Comparison of ENCODE assay signal across 13 cellular contexts in genomic region chr18:79690071-79690470, GRCh38.
"Had no signal": no experiment of that assay in that cellular context is flagged by ENCODE, and none has a peak within 500 bp of the region (broad histone marks: within the 10 kb centered on the region; RNA-seq: fewer than 3 reads in every experiment).

No MANE protein-coding gene starts in this region.

- H3K4me3 Mint-ChIP-seq: activated naive CD8-positive, alpha-beta T cell treated with anti-CD3 and anti-CD28 coated beads for 36 hours; activated T-helper 1 cell treated with anti-CD3 and anti-CD28 coated beads, Interleukin-12 subunit alpha, Interleukin-12 subunit beta, Interleukin-2, Interleukin-4 antibody, amounts not matched to agents 30 ng/mL and 10 ng/mL and 1 ng/mL, durations not matched to agents 14 hours and 24 hours and 36 hours; T-helper 2 cell treated with Interferon-gamma antibody and Interleukin-4, amounts not matched to agents 5 μg/mL and 100 μg/mL, for 36 hours had no signal

- H3K27ac Mint-ChIP-seq: activated naive CD8-positive, alpha-beta T cell treated with anti-CD3 and anti-CD28 coated beads for 36 hours; activated T-helper 1 cell treated with anti-CD3 and anti-CD28 coated beads, Interleukin-12 subunit alpha, Interleukin-12 subunit beta, Interleukin-2, Interleukin-4 antibody, amounts not matched to agents 30 ng/mL and 10 ng/mL and 1 ng/mL, durations not matched to agents 14 hours and 24 hours and 36 hours; T-helper 2 cell treated with Interferon-gamma antibody and Interleukin-4, amounts not matched to agents 5 μg/mL and 100 μg/mL, for 36 hours had no signal

- ATAC-seq: left lobe of liver; lower lobe of right lung; naive thymus-derived CD4-positive, alpha-beta T cell; stimulated activated naive CD8-positive, alpha-beta T cell treated with anti-CD3 and anti-CD28 coated beads, Interleukin-15, Interleukin-2, amounts not matched to agents 100 U/mL and 50 U/mL, for 24 hours had no signal

- H3K9me3 Mint-ChIP-seq: activated naive CD8-positive, alpha-beta T cell treated with anti-CD3 and anti-CD28 coated beads for 36 hours; activated T-helper 1 cell treated with anti-CD3 and anti-CD28 coated beads, Interleukin-12 subunit alpha, Interleukin-12 subunit beta, Interleukin-2, Interleukin-4 antibody, amounts not matched to agents 30 ng/mL and 10 ng/mL and 1 ng/mL, durations not matched to agents 14 hours and 24 hours and 36 hours; immature natural killer cell; naive thymus-derived CD4-positive, alpha-beta T cell; T-helper 2 cell treated with Interferon-gamma antibody and Interleukin-4, amounts not matched to agents 5 μg/mL and 100 μg/mL, for 36 hours had no signal

- DNase-seq: activated CD4-positive, alpha-beta T cell treated with anti-CD3 and anti-CD28 coated beads for 1 hour; activated CD8-positive, alpha-beta memory T cell treated with anti-CD3 and anti-CD28 coated beads, Interleukin-2, amount 50 U/mL, for 4 hours; activated naive CD8-positive, alpha-beta T cell treated with anti-CD3 and anti-CD28 coated beads for 36 hours; colonic mucosa; immature natural killer cell; lower lobe of right lung; mesendoderm; naive thymus-derived CD4-positive, alpha-beta T cell; stimulated activated CD4-positive, alpha-beta T cell treated with anti-CD3 and anti-CD28 coated beads, Interleukin-4, amount 100 ng/mL, for 24 hours; stimulated activated naive CD8-positive, alpha-beta T cell treated with anti-CD3 and anti-CD28 coated beads, Interleukin-15, Interleukin-2, amounts not matched to agents 100 U/mL and 50 U/mL, for 24 hours had no signal

- H3K27me3 Mint-ChIP-seq: activated naive CD8-positive, alpha-beta T cell treated with anti-CD3 and anti-CD28 coated beads for 36 hours; naive thymus-derived CD4-positive, alpha-beta T cell had no signal
